In the genomic region with DNA sequence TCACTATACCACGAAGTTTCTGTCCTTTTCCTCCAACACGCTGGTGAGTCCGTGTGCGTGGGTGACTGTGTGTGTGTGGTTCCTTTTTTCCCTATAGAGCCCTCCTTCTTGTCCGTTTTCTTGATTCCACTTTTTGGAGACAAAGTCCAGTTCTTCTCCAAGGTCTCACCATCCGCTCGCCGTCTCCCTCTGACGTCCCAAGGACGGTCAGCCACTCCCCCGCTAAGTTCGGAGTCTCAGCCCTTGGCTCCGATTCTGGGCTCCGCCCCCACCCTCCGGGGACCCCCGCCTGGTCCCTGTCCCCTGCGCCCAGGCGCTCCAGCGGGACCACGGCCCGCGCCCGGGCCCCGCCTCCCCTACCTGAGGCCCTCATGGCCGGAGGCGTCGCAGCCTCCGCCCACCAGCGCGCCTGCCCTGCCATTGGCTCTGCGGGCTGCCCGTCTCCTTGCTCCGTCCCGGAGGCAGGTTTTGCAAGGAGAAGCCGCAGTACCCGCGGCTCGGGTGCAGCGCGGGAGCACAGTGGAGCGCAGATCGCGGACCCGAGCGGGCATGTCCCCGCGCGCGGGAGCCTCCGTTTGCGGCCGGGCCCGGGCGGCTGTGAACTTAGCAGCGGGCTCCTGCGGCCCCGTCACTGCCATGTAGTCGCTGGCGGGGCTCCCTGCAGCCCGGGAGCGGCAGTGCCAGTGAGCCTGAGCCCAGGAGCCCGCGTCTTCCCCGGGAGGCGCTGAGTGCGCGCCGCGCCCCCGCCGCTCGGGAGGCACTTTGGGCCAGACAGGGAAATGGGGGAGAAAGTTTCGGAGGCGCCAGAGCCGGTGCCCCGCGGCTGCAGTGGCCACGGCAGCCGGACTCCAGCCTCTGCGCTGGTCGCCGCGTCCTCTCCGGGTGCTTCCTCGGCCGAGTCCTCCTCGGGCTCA, we compare ENCODE assay signal across 1 cellular context.
TF ChIP-seq lines count a peak whose summit lies in the region.

Gene MAST4 (plus strand): TSS at position 517 of the 914 bp plus-strand sequence. CDS start 263 bp downstream, at position 780.

TF ChIP-seq in HepG2, 621 proteins besides CTCF, POLR2A, EP300 and RAD21 (continued from another document and continues in another):
- TF ChIP-seq, protein P1, sequence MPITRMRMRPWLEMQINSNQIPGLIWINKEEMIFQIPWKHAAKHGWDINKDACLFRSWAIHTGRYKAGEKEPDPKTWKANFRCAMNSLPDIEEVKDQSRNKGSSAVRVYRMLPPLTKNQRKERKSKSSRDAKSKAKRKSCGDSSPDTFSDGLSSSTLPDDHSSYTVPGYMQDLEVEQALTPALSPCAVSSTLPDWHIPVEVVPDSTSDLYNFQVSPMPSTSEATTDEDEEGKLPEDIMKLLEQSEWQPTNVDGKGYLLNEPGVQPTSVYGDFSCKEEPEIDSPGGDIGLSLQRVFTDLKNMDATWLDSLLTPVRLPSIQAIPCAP (CRISPR knock-in tag; IDR thresholded peaks at IDR 0.05; ENCODE audit: low read depth): no peak
- TF ChIP-seq, protein P2, sequence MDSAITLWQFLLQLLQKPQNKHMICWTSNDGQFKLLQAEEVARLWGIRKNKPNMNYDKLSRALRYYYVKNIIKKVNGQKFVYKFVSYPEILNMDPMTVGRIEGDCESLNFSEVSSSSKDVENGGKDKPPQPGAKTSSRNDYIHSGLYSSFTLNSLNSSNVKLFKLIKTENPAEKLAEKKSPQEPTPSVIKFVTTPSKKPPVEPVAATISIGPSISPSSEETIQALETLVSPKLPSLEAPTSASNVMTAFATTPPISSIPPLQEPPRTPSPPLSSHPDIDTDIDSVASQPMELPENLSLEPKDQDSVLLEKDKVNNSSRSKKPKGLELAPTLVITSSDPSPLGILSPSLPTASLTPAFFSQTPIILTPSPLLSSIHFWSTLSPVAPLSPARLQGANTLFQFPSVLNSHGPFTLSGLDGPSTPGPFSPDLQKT (CRISPR knock-in tag; IDR thresholded peaks at IDR 0.05; ENCODE audit: borderline replicate concordance): no peak
- 0 out of 2 replicates have a peak, but pooled peaks have one; percentile 40 for TF ChIP-seq ZMAT3 (CRISPR knock-in tag; conservative IDR thresholded peaks at IDR 0.05)
- TF ChIP-seq, protein P3, sequence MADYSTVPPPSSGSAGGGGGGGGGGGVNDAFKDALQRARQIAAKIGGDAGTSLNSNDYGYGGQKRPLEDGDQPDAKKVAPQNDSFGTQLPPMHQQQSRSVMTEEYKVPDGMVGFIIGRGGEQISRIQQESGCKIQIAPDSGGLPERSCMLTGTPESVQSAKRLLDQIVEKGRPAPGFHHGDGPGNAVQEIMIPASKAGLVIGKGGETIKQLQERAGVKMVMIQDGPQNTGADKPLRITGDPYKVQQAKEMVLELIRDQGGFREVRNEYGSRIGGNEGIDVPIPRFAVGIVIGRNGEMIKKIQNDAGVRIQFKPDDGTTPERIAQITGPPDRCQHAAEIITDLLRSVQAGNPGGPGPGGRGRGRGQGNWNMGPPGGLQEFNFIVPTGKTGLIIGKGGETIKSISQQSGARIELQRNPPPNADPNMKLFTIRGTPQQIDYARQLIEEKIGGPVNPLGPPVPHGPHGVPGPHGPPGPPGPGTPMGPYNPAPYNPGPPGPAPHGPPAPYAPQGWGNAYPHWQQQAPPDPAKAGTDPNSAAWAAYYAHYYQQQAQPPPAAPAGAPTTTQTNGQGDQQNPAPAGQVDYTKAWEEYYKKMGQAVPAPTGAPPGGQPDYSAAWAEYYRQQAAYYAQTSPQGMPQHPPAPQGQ (CRISPR knock-in tag; IDR thresholded peaks at IDR 0.05; ENCODE audit: borderline replicate concordance): no peak
- TF ChIP-seq MBNL3 (CRISPR knock-in tag; conservative IDR thresholded peaks at IDR 0.05): no peak
- TF ChIP-seq SAP130 (CRISPR knock-in tag; IDR thresholded peaks at IDR 0.05; ENCODE audit: low read depth): 0 out of 2 replicates have a peak, but pooled peaks have one; percentile 9
- no peak for TF ChIP-seq ZNF468 (CRISPR knock-in tag; IDR thresholded peaks at IDR 0.05)
- no peak; the same call in 1 of the 2 replicates for TF ChIP-seq ZNF788 (CRISPR knock-in tag; IDR thresholded peaks at IDR 0.05; ENCODE audit: borderline replicate concordance)
- TF ChIP-seq ZNF329 (CRISPR knock-in tag; IDR thresholded peaks at IDR 0.05; ENCODE audit: low read depth): no peak
- TF ChIP-seq, protein P4, sequence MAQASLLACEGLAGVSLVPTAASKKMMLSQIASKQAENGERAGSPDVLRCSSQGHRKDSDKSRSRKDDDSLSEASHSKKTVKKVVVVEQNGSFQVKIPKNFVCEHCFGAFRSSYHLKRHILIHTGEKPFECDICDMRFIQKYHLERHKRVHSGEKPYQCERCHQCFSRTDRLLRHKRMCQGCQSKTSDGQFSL (CRISPR knock-in tag; IDR thresholded peaks at IDR 0.05): no peak
- TF ChIP-seq ZNF556 (CRISPR knock-in tag; IDR thresholded peaks at IDR 0.05; ENCODE audit: borderline replicate concordance): no peak
- no peak for TF ChIP-seq POLR2G (IDR thresholded peaks at IDR 0.05; ENCODE audit: low read depth, low read length)
- TF ChIP-seq CENPBD1 (CRISPR knock-in tag; IDR thresholded peaks at IDR 0.05; ENCODE audit: borderline replicate concordance, low read depth): no peak
- no peak for TF ChIP-seq TBX3 (IDR thresholded peaks at IDR 0.05; ENCODE audit: borderline replicate concordance)
- no peak for TF ChIP-seq KDM4B (CRISPR knock-in tag; IDR thresholded peaks at IDR 0.05)
- TF ChIP-seq KMT2A (CRISPR knock-in tag; IDR thresholded peaks at IDR 0.05): no peak
- no peak for TF ChIP-seq ZNF337 (CRISPR knock-in tag; IDR thresholded peaks at IDR 0.05; ENCODE audit: borderline replicate concordance, low read depth)
- TF ChIP-seq, protein P5, sequence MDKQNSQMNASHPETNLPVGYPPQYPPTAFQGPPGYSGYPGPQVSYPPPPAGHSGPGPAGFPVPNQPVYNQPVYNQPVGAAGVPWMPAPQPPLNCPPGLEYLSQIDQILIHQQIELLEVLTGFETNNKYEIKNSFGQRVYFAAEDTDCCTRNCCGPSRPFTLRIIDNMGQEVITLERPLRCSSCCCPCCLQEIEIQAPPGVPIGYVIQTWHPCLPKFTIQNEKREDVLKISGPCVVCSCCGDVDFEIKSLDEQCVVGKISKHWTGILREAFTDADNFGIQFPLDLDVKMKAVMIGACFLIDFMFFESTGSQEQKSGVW (CRISPR knock-in tag; IDR thresholded peaks at IDR 0.05; ENCODE audit: borderline replicate concordance): no peak
- no peak for TF ChIP-seq TOPORS (CRISPR knock-in tag; IDR thresholded peaks at IDR 0.05)
- TF ChIP-seq MED1 (CRISPR knock-in tag; IDR thresholded peaks at IDR 0.05): no peak
- no peak for TF ChIP-seq HNF4G (IDR thresholded peaks at IDR 0.05; ENCODE audit: borderline replicate concordance, low read depth, low read length)
- no peak for TF ChIP-seq HNF4G (CRISPR knock-in tag; IDR thresholded peaks at IDR 0.05; ENCODE audit: borderline replicate concordance, low read depth)
- no peak for TF ChIP-seq NFKBIZ (CRISPR knock-in tag; IDR thresholded peaks at IDR 0.05)
- TF ChIP-seq IKZF4 (CRISPR knock-in tag; IDR thresholded peaks at IDR 0.05; ENCODE audit: borderline replicate concordance, low read depth, not compliant biosample characterization): no peak
- TF ChIP-seq HDAC1 (CRISPR knock-in tag; IDR thresholded peaks at IDR 0.05): 0 out of 2 replicates have a peak, but pooled peaks have one; percentile 31
- no peak for TF ChIP-seq ZFP41 (CRISPR knock-in tag; IDR thresholded peaks at IDR 0.05; ENCODE audit: borderline replicate concordance)
- no peak for TF ChIP-seq JUND (CRISPR knock-in tag; IDR thresholded peaks at IDR 0.05)
- TF ChIP-seq ZNF253 (CRISPR knock-in tag; IDR thresholded peaks at IDR 0.05; ENCODE audit: borderline replicate concordance): no peak
- TF ChIP-seq ZNF879 (CRISPR knock-in tag; IDR thresholded peaks at IDR 0.05): no peak
- no peak for TF ChIP-seq NONO (IDR thresholded peaks at IDR 0.05)
- 0 out of 2 replicates have a peak, but pooled peaks have one; percentile 30 for TF ChIP-seq NONO (CRISPR knock-in tag; conservative IDR thresholded peaks at IDR 0.05)
- TF ChIP-seq ZNF383 (CRISPR knock-in tag; IDR thresholded peaks at IDR 0.05; ENCODE audit: borderline replicate concordance): no peak
- TF ChIP-seq ZNF17 (CRISPR knock-in tag; IDR thresholded peaks at IDR 0.05): no peak
- TF ChIP-seq, protein P6, sequence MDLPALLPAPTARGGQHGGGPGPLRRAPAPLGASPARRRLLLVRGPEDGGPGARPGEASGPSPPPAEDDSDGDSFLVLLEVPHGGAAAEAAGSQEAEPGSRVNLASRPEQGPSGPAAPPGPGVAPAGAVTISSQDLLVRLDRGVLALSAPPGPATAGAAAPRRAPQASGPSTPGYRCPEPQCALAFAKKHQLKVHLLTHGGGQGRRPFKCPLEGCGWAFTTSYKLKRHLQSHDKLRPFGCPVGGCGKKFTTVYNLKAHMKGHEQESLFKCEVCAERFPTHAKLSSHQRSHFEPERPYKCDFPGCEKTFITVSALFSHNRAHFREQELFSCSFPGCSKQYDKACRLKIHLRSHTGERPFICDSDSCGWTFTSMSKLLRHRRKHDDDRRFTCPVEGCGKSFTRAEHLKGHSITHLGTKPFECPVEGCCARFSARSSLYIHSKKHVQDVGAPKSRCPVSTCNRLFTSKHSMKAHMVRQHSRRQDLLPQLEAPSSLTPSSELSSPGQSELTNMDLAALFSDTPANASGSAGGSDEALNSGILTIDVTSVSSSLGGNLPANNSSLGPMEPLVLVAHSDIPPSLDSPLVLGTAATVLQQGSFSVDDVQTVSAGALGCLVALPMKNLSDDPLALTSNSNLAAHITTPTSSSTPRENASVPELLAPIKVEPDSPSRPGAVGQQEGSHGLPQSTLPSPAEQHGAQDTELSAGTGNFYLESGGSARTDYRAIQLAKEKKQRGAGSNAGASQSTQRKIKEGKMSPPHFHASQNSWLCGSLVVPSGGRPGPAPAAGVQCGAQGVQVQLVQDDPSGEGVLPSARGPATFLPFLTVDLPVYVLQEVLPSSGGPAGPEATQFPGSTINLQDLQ (CRISPR knock-in tag; IDR thresholded peaks at IDR 0.05): no peak
- no peak for TF ChIP-seq PAXIP1 (CRISPR knock-in tag; conservative IDR thresholded peaks at IDR 0.05)
- no peak for TF ChIP-seq ARNTL (CRISPR knock-in tag; IDR thresholded peaks at IDR 0.05)
- TF ChIP-seq CHCHD3 (CRISPR knock-in tag; IDR thresholded peaks at IDR 0.05): no peak
- no peak for TF ChIP-seq GPBP1L1 (CRISPR knock-in tag; IDR thresholded peaks at IDR 0.05)
- TF ChIP-seq, protein P7, sequence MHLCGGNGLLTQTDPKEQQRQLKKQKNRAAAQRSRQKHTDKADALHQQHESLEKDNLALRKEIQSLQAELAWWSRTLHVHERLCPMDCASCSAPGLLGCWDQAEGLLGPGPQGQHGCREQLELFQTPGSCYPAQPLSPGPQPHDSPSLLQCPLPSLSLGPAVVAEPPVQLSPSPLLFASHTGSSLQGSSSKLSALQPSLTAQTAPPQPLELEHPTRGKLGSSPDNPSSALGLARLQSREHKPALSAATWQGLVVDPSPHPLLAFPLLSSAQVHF (CRISPR knock-in tag; IDR thresholded peaks at IDR 0.05): 0 out of 2 replicates have a peak, but pooled peaks have one; percentile 56
- no peak for TF ChIP-seq POLR2AphosphoS2 (IDR thresholded peaks at IDR 0.05; ENCODE audit: low read depth, low read length)
- TF ChIP-seq ELF4 (CRISPR knock-in tag; IDR thresholded peaks at IDR 0.05; ENCODE audit: borderline replicate concordance): no peak
- TF ChIP-seq MIXL1 (CRISPR knock-in tag; IDR thresholded peaks at IDR 0.05): no peak
- TF ChIP-seq, protein P8, sequence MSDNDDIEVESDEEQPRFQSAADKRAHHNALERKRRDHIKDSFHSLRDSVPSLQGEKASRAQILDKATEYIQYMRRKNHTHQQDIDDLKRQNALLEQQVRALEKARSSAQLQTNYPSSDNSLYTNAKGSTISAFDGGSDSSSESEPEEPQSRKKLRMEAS (IDR thresholded peaks at IDR 0.05): peak; percentile 52; the same call in 1 of the 2 replicates
- no peak for TF ChIP-seq ZNF205 (CRISPR knock-in tag; IDR thresholded peaks at IDR 0.05)
- no peak for TF ChIP-seq ETV5 (CRISPR knock-in tag; IDR thresholded peaks at IDR 0.05; ENCODE audit: borderline replicate concordance)
- TF ChIP-seq ZFAT (CRISPR knock-in tag; conservative IDR thresholded peaks at IDR 0.05): no peak
- TF ChIP-seq ZNF30 (CRISPR knock-in tag; IDR thresholded peaks at IDR 0.05): no peak
- no peak; the same call in 1 of the 2 replicates for TF ChIP-seq ZNF430 (CRISPR knock-in tag; IDR thresholded peaks at IDR 0.05)
- TF ChIP-seq EED (CRISPR knock-in tag; IDR thresholded peaks at IDR 0.05): no peak
- no peak for TF ChIP-seq HNRNPUL1 (IDR thresholded peaks at IDR 0.05; ENCODE audit: low read depth, low read length)
